10 cellular contexts compared by ENCODE assay signal in the genomic region with DNA sequence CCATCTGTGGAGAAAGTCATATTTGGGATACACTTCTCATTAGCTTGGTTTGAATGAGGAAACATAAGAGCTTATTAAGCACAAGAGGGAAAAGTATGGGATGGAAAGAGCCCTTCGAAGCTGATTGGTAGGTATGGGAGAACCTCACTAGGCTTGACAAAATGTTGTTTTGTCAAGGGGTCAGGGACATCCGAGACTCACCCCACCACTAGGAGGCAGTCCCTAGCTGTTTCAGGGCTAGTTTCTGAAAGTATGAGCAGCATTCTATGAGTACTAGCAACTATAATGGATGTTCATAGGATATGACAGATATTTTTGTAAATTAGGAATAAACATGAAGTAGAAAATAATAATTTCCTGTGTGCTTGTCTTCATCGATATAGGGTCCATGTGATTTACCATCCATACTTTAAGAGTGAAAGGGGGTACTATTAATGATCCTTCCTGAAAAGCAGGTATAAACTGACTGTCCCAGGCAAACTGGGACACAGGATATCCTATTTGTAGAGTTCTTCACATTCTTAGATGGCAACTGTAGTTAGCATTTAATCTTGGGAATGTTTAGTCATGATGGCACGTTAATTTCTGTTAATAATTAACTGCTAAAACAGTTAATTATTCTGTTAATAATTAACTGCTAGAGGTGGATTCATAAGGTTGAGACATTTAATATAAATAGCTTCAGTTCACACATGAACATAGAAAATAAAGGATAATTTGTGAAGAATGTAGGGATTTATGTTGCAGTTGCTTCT. TPM values are rescaled to one million over a fixed set of nuclear protein-coding genes. Genes with fewer than 3 reads are reported as not detected.
DNase-seq lines count a peak whose midpoint lies in the region; ATAC-seq, FAIRE-seq and TF ChIP-seq lines count a peak whose summit lies in the region.
"Had no signal": no experiment of that assay in that cellular context is flagged by ENCODE, and none has a peak within 500 bp of the region (broad histone marks: within the 10 kb centered on the region; RNA-seq: fewer than 3 reads in every experiment).

No MANE protein-coding gene starts in this region.

- intact Hi-C loops in CD14-positive monocyte (cut with micrococcal nuclease): no loop called here
- intact Hi-C loops in PC-3 (cut with micrococcal nuclease): loop anchor here (1.0 kb wide), 2 partner anchors 346 to 409 kb away; no protein-coding TSS in a partner anchor
- intact Hi-C loops in ovary (cut with DNase I): no loop called here
- intact Hi-C loops in pancreas (cut with DNase I): no loop called here

- H3K9me3 ChIP-seq in PC-3 (ENCODE audit: low read length) (no peaks in the 10 kb centered on the region), ovary (no peaks in the 10 kb centered on the region), pancreas (no peaks in the 10 kb centered on the region)

- no peak for TF ChIP-seq EP300 in ovary (IDR thresholded peaks at IDR 0.05)

- H4K20me1 ChIP-seq in PC-3 (ENCODE audit: low read length): no peaks in the 10 kb centered on the region

- peak; percentile 21 for TF ChIP-seq CTCF in CD14-positive monocyte (IDR thresholded peaks at IDR 0.05)
- TF ChIP-seq CTCF in PC-3 (conservative IDR thresholded peaks at IDR 0.05; ENCODE audit: low read depth, low read length): peak; percentile 83
- no peak for TF ChIP-seq CTCF in ovary (IDR thresholded peaks at IDR 0.05)
- no peak for TF ChIP-seq CTCF in pancreas (IDR thresholded peaks at IDR 0.05)

- no peaks in the 10 kb centered on the region for H3K36me3 ChIP-seq in PC-3 (ENCODE audit: low read depth, low read length)
- H3K36me3 ChIP-seq in ovary: no peaks in the 10 kb centered on the region
- H3K36me3 ChIP-seq in pancreas: no peaks in the 10 kb centered on the region

- CTCF ChIA-PET in PC-3 (lab: Charles Lee): interaction anchor here (1.6 kb wide), 1 partner anchor 408 kb away, joined by 4 read pairs; no protein-coding TSS in a partner anchor

- no peak overlapping the region for H3K4me3 Mint-ChIP-seq in CD14-positive monocyte
- H3K4me3 Mint-ChIP-seq: T-helper 17 cell had no signal

- POLR2A ChIA-PET in PC-3 (lab: Charles Lee; ENCODE audit: unreplicated experiment): interaction anchor here (0.6 kb wide), 1 partner anchor 191 kb away, joined by 4 read pairs; no protein-coding TSS in a partner anchor

- H3K9me3 Mint-ChIP-seq in CD14-positive monocyte: peaks cover 0 to 1% (median 0%) of the 10 kb centered on the region in 7 donors

- H3K4me2 ChIP-seq in PC-3 (ENCODE audit: low read length): no peak overlapping the region

- TF ChIP-seq POLR2A in ovary (IDR thresholded peaks at IDR 0.05): no peak

- DNase-seq in CD14-positive monocyte (ENCODE audit: low spot score) (no peak), PC-3 (peak; percentile 76), germinal center (ENCODE audit: low spot score) (peak; percentile 20), ovary (no peak), pancreas (no peak), NCI-H2196 treated with DMSO at 0.1 percent for 48 hours (lab: John Stamatoyannopoulos, UW; ENCODE audit: unreplicated experiment) (no peak)
- no peak for DNase-seq in activated CD4-positive, CD25-positive, alpha-beta regulatory T cell (lab: John Stamatoyannopoulos, UW)
- DNase-seq: GOT3, T-helper 17 cell had no signal

- no peaks in the 10 kb centered on the region for H3K4me1 ChIP-seq in PC-3 (ENCODE audit: insufficient read depth, low read length)
- no peaks in the 10 kb centered on the region for H3K4me1 ChIP-seq in ovary (ENCODE audit: insufficient read depth)
- H3K4me1 ChIP-seq in pancreas: no peaks in the 10 kb centered on the region

- H3K27me3 ChIP-seq in PC-3 (ENCODE audit: low read length): no peaks in the 10 kb centered on the region
- H3K27me3 ChIP-seq in ovary: no peaks in the 10 kb centered on the region
- H3K27me3 ChIP-seq in pancreas: no peaks in the 10 kb centered on the region

- peak; percentile 81 for ATAC-seq in GM18867 (IDR thresholded peaks at IDR 0.05; ENCODE audit: unreplicated experiment)
- peak; percentile 80 for ATAC-seq in PC-3
- ATAC-seq in pancreas: no peak
- ATAC-seq: T-helper 17 cell had no signal

- no peaks in the 10 kb centered on the region for H3K36me3 Mint-ChIP-seq in CD14-positive monocyte

- no peak overlapping the region for H2AFZ ChIP-seq in PC-3 (ENCODE audit: low read length)

- H3K4me1 Mint-ChIP-seq in CD14-positive monocyte: no peaks in the 10 kb centered on the region
- H3K4me1 Mint-ChIP-seq: T-helper 17 cell had no signal

- H3F3A ChIP-seq in PC-3 (ENCODE audit: low read length, unreplicated experiment): no peaks in the 10 kb centered on the region

- 73 to 87% (median 78%) methylated on average over 4 of the region's 4 CpGs for WGBS in ovary, 3 donors
- WGBS in pancreas, 2 donors: 62% methylated on average over 4 of the region's 4 CpGs

- no peak for FAIRE-seq in pancreas (lab: Jason Lieb, UNC)

- H3K9ac ChIP-seq in PC-3 (ENCODE audit: low read length): no peak overlapping the region

- H3K4me3 ChIP-seq in PC-3 (ENCODE audit: low read length) (no peak overlapping the region), ovary (no peak overlapping the region), pancreas (no peak overlapping the region)

- H3K27ac ChIP-seq in PC-3 (ENCODE audit: low read length) (no peak overlapping the region), ovary (no peak overlapping the region), pancreas (no peak overlapping the region)

- H3K27me3 Mint-ChIP-seq in CD14-positive monocyte (ENCODE audit: low read depth in 3 of 3): peaks cover 5 to 16% (median 6%) of the 10 kb centered on the region in 3 donors

- BruUV-seq in PC-3 (replicated peaks; lab: Mats Ljungman, UMichigan): no TSS peak

- H3K9me2 ChIP-seq in PC-3 (replicated peaks; ENCODE audit: low read length): no peaks in the 10 kb centered on the region

- H3K27ac Mint-ChIP-seq in CD14-positive monocyte: no peak overlapping the region
- H3K27ac Mint-ChIP-seq: T-helper 17 cell had no signal

- H3K79me2 ChIP-seq in PC-3 (ENCODE audit: low read length): no peaks in the 10 kb centered on the region

RNA-seq across cellular contexts. Expression of gene OTX1, which starts 28.4 kb away (rescaled TPM):
- polyA plus RNA-seq in CD14-positive monocyte (not detected), ovary (under 1 TPM; 0.04 to 0.07 TPM), pancreas (under 1 TPM; 0.02 to 0.15 TPM)
- total RNA-seq in PC-3 (2014; rRNA removed) (2.3 and 2.9 TPM in 2 replicates), ovary (under 1 TPM in 4 of 7 donors, not detected in 3; 0.18 to 0.92 (median 0.23) TPM), pancreas (under 1 TPM; 0.16 to 0.90 (median 0.28) TPM)
- total RNA-seq: T-helper 17 cell had no signal

Comparison
In these comparisons a context has a peak if more than half of its experiments do, and no peak if none do; other contexts are left out.
1. DNase-seq: peak in PC-3 (single experiment) and germinal center (single experiment); none in CD14-positive monocyte (single experiment), ovary (0 of 5), pancreas (0 of 6), NCI-H2196 treated with DMSO at 0.1 percent for 48 hours (single experiment) and activated CD4-positive, CD25-positive, alpha-beta regulatory T cell (0 of 4).
2. CTCF ChIP-seq: peak in CD14-positive monocyte (single experiment) and PC-3 (single experiment); none in ovary (0 of 3) and pancreas (0 of 4).
3. ATAC-seq: peak in GM18867 (single experiment) and PC-3 (single experiment); none in pancreas (0 of 4).